In genomic region chr6:12371641-12372146, GRCh38 we compare ENCODE assay signal across 14 cellular contexts.
DNase-seq lines count a peak whose midpoint lies in the region; ATAC-seq and TF ChIP-seq lines count a peak whose summit lies in the region.
"Had no signal": no experiment of that assay in that cellular context is flagged by ENCODE, and none has a peak within 500 bp of the region (broad histone marks: within the 10 kb centered on the region; RNA-seq: fewer than 3 reads in every experiment).

No MANE protein-coding gene starts in this region.

- no peaks in the 10 kb centered on the region for H3K9me3 ChIP-seq in esophagus muscularis mucosa

- no peak for TF ChIP-seq EP300 in esophagus muscularis mucosa (IDR thresholded peaks at IDR 0.05)

- no peak for TF ChIP-seq POLR2A in esophagus muscularis mucosa (IDR thresholded peaks at IDR 0.05; ENCODE audit: low read depth)

- DNase-seq in EH (ENCODE audit: low read depth) (peak; percentile 23), LNCaP clone FGC (ENCODE audit: low read depth) (peak; percentile 21), glomerular visceral epithelial cell (ENCODE audit: extremely low spot score) (peak; percentile 61), NCI-H146 treated with DMSO at 0.1 percent for 48 hours (lab: John Stamatoyannopoulos, UW; ENCODE audit: unreplicated experiment) (no peak), esophagus muscularis mucosa (ENCODE audit: extremely low spot score) (no peak), mesenteric fat pad (ENCODE audit: low spot score) (no peak), HEK293T (ENCODE audit: extremely low spot score) (no peak)
- DNase-seq: activated CD4-positive, alpha-beta T cell treated with anti-CD3 and anti-CD28 coated beads, Interleukin-2, amount 10 ng/mL, durations not matched to agents 7 days and 5 days; C1 segment of cervical spinal cord; erythroblast; NCI-H2081; SHP77 treated with DMSO at 0.1 percent for 48 hours had no signal

- no peaks in the 10 kb centered on the region for H3K4me1 ChIP-seq in esophagus muscularis mucosa

- H3K4me3 ChIP-seq in LNCaP clone FGC (ENCODE audit: low read depth, low read length): no peak overlapping the region
- no peak overlapping the region for H3K4me3 ChIP-seq in esophagus muscularis mucosa
- H3K4me3 ChIP-seq: lung had no signal

- H3K36me3 ChIP-seq in esophagus muscularis mucosa: no peaks in the 10 kb centered on the region

- H3K27me3 ChIP-seq in esophagus muscularis mucosa: no peaks in the 10 kb centered on the region

- WGBS in esophagus muscularis mucosa: 71% methylated on average over 3 of the region's 3 CpGs

- POLR2A ChIA-PET in HEK293T (lab: Yijun Ruan, JAX): interaction anchor here (1.5 kb wide), 1 partner anchor 12 kb away, joined by 4 read pairs; no protein-coding TSS in a partner anchor

- TF ChIP-seq CTCF in LNCaP clone FGC (IDR thresholded peaks at IDR 0.05; ENCODE audit: control insufficient read depth, extremely low read depth, insufficient read depth) (no peak), esophagus muscularis mucosa (IDR thresholded peaks at IDR 0.05) (no peak)

- H3K27ac ChIP-seq in esophagus muscularis mucosa (replicated peaks in 1 of 4): no peak overlapping the region

- CTCF ChIA-PET in HEK293T (lab: Yijun Ruan, JAX): interaction anchor here (1.2 to 1.4 kb wide), 2 partner anchors 12 to 111 kb away, joined by 4 to 5 read pairs; no protein-coding TSS in a partner anchor

- ATAC-seq in GM21825 (IDR thresholded peaks at IDR 0.05; ENCODE audit: unreplicated experiment): peak; percentile 64

- intact Hi-C loops in esophagus muscularis mucosa (cut with DNase I): no loop called here

TF ChIP-seq in HEK293T, 16 proteins besides CTCF, POLR2A, EP300 and RAD21:
- no peak for TF ChIP-seq CTBP1 (IDR thresholded peaks at IDR 0.05; ENCODE audit: borderline replicate concordance)
- TF ChIP-seq L3MBTL2 (conservative IDR thresholded peaks at IDR 0.05): no peak
- no peak for TF ChIP-seq ARNT (IDR thresholded peaks at IDR 0.05)
- TF ChIP-seq FOXM1 (IDR thresholded peaks at IDR 0.05; ENCODE audit: borderline replicate concordance): no peak
- TF ChIP-seq ELF4 (IDR thresholded peaks at IDR 0.05): no peak

Comparison
In these comparisons a context has a peak if more than half of its experiments do, and no peak if none do; other contexts are left out.
1. DNase-seq: peak in EH (single experiment), LNCaP clone FGC (single experiment) and glomerular visceral epithelial cell (single experiment); none in NCI-H146 treated with DMSO at 0.1 percent for 48 hours (single experiment), esophagus muscularis mucosa (single experiment), mesenteric fat pad (single experiment) and HEK293T (single experiment).